In genomic region chr11:75214843-75215242, GRCh38 we compare ENCODE assay signal across 20 cellular contexts. TPM values are rescaled to one million over a fixed set of nuclear protein-coding genes. Genes with fewer than 3 reads are reported as not detected.
"Had no signal": no experiment of that assay in that cellular context is flagged by ENCODE, and none has a peak within 500 bp of the region (broad histone marks: within the 10 kb centered on the region; RNA-seq: fewer than 3 reads in every experiment).

No MANE protein-coding gene starts in this region.

- H3K27me3 ChIP-seq: ascending aorta had no signal

- H3K4me3 Mint-ChIP-seq: activated B cell treated with CpG ODN at 0.5 μM for 24 hours; activated CD4-positive, alpha-beta memory T cell treated with anti-CD3 and anti-CD28 coated beads for 36 hours; activated CD4-positive, alpha-beta T cell treated with anti-CD3 and anti-CD28 coated beads, Interleukin-2, amount 10 ng/mL, durations not matched to agents 24 days and 14 days; activated CD8-positive, alpha-beta T cell treated with anti-CD3 and anti-CD28 coated beads for 36 hours; activated naive CD4-positive, alpha-beta T cell treated with anti-CD3 and anti-CD28 coated beads, Interleukin-2, amount 10 ng/mL, durations not matched to agents 7 days and 5 days; activated naive CD4-positive, alpha-beta T cell treated with anti-CD3 and anti-CD28 coated beads, Interleukin-2, amount 50 U/mL, for 24 hours; activated naive CD8-positive, alpha-beta T cell; activated naive CD8-positive, alpha-beta T cell treated with anti-CD3 and anti-CD28 coated beads, Interleukin-2, amount 10 ng/mL, durations not matched to agents 7 days and 5 days; activated naive CD8-positive, alpha-beta T cell treated with anti-CD3 and anti-CD28 coated beads, Interleukin-2, amount 50 U/mL, for 24 hours; activated T-cell treated with anti-CD3 and anti-CD28 coated beads, Interleukin-2, amount 50 U/mL, for 4 hours; activated T-cell treated with anti-CD3 and anti-CD28 coated beads, Interleukin-2, amount 50 U/mL, for 72 hours; activated T-helper 1 cell treated with anti-CD3 and anti-CD28 coated beads, Interleukin-12 subunit alpha, Interleukin-12 subunit beta, Interleukin-2, Interleukin-4 antibody, amounts not matched to agents 30 ng/mL and 10 ng/mL and 1 ng/mL, durations not matched to agents 14 hours and 24 hours and 36 hours; activated T-helper 17 cell treated with anti-CD3 and anti-CD28 coated beads, Interleukin-2, amount 50 U/mL, for 72 hours; T-helper 1 cell treated with Interleukin-12 subunit alpha and Interleukin-12 subunit beta and Interleukin-4 antibody, amounts not matched to agents 30 μg/mL and 1 μg/mL, for 36 hours; T-helper 2 cell treated with Interferon-gamma antibody and Interleukin-4, amounts not matched to agents 5 μg/mL and 100 μg/mL, for 36 hours had no signal

- H3K4me1 Mint-ChIP-seq: activated B cell treated with CpG ODN at 0.5 μM for 24 hours; activated naive CD4-positive, alpha-beta T cell treated with anti-CD3 and anti-CD28 coated beads, Interleukin-2, amount 10 ng/mL, durations not matched to agents 7 days and 5 days; activated naive CD4-positive, alpha-beta T cell treated with anti-CD3 and anti-CD28 coated beads, Interleukin-2, amount 50 U/mL, for 24 hours; activated naive CD8-positive, alpha-beta T cell treated with anti-CD3 and anti-CD28 coated beads, Interleukin-2, amount 50 U/mL, for 24 hours; activated T-helper 17 cell treated with anti-CD3 and anti-CD28 coated beads, Interleukin-2, amount 50 U/mL, for 72 hours; brain had no signal

- H3K9me3 ChIP-seq: ascending aorta had no signal

- H3K27ac ChIP-seq: ascending aorta, WERI-Rb-1 had no signal

- H3K27ac Mint-ChIP-seq: activated B cell treated with CpG ODN at 0.5 μM for 24 hours; activated CD4-positive, alpha-beta memory T cell treated with anti-CD3 and anti-CD28 coated beads for 36 hours; activated CD4-positive, alpha-beta T cell treated with anti-CD3 and anti-CD28 coated beads, Interleukin-2, amount 10 ng/mL, durations not matched to agents 24 days and 14 days; activated CD8-positive, alpha-beta T cell treated with anti-CD3 and anti-CD28 coated beads for 36 hours; activated naive CD4-positive, alpha-beta T cell treated with anti-CD3 and anti-CD28 coated beads, Interleukin-2, amount 10 ng/mL, durations not matched to agents 7 days and 5 days; activated naive CD8-positive, alpha-beta T cell; activated naive CD8-positive, alpha-beta T cell treated with anti-CD3 and anti-CD28 coated beads, Interleukin-2, amount 10 ng/mL, durations not matched to agents 7 days and 5 days; activated naive CD8-positive, alpha-beta T cell treated with anti-CD3 and anti-CD28 coated beads, Interleukin-2, amount 50 U/mL, for 24 hours; activated T-cell treated with anti-CD3 and anti-CD28 coated beads, Interleukin-2, amount 50 U/mL, for 72 hours; activated T-helper 1 cell treated with anti-CD3 and anti-CD28 coated beads, Interleukin-12 subunit alpha, Interleukin-12 subunit beta, Interleukin-2, Interleukin-4 antibody, amounts not matched to agents 30 ng/mL and 10 ng/mL and 1 ng/mL, durations not matched to agents 14 hours and 24 hours and 36 hours; activated T-helper 17 cell treated with anti-CD3 and anti-CD28 coated beads, Interleukin-2, amount 50 U/mL, for 72 hours; T-helper 1 cell treated with Interleukin-12 subunit alpha and Interleukin-12 subunit beta and Interleukin-4 antibody, amounts not matched to agents 30 μg/mL and 1 μg/mL, for 36 hours; T-helper 2 cell treated with Interferon-gamma antibody and Interleukin-4, amounts not matched to agents 5 μg/mL and 100 μg/mL, for 36 hours had no signal

- H3K4me1 ChIP-seq: ascending aorta had no signal

- DNase-seq: activated gamma-delta T cell had no signal

- H3K36me3 ChIP-seq: ascending aorta, WERI-Rb-1 had no signal

- H3K4me3 ChIP-seq: ascending aorta had no signal

- H3K36me3 Mint-ChIP-seq: activated CD4-positive, alpha-beta memory T cell treated with anti-CD3 and anti-CD28 coated beads for 36 hours; activated naive CD4-positive, alpha-beta T cell treated with anti-CD3 and anti-CD28 coated beads, Interleukin-2, amount 10 ng/mL, durations not matched to agents 7 days and 5 days; activated naive CD4-positive, alpha-beta T cell treated with anti-CD3 and anti-CD28 coated beads, Interleukin-2, amount 50 U/mL, for 24 hours; activated naive CD8-positive, alpha-beta T cell; activated naive CD8-positive, alpha-beta T cell treated with anti-CD3 and anti-CD28 coated beads, Interleukin-2, amount 10 ng/mL, durations not matched to agents 7 days and 5 days; brain had no signal

- H3K9me3 Mint-ChIP-seq: activated B cell treated with CpG ODN at 0.5 μM for 24 hours; activated CD4-positive, alpha-beta memory T cell treated with anti-CD3 and anti-CD28 coated beads for 36 hours; activated CD4-positive, alpha-beta T cell treated with anti-CD3 and anti-CD28 coated beads, Interleukin-2, amount 10 ng/mL, durations not matched to agents 24 days and 14 days; activated CD8-positive, alpha-beta T cell treated with anti-CD3 and anti-CD28 coated beads for 36 hours; activated naive CD4-positive, alpha-beta T cell treated with anti-CD3 and anti-CD28 coated beads, Interleukin-2, amount 10 ng/mL, durations not matched to agents 7 days and 5 days; activated naive CD4-positive, alpha-beta T cell treated with anti-CD3 and anti-CD28 coated beads, Interleukin-2, amount 50 U/mL, for 24 hours; activated naive CD8-positive, alpha-beta T cell treated with anti-CD3 and anti-CD28 coated beads, Interleukin-2, amount 10 ng/mL, durations not matched to agents 7 days and 5 days; activated T-cell treated with anti-CD3 and anti-CD28 coated beads, Interleukin-2, amount 50 U/mL, for 4 hours; activated T-cell treated with anti-CD3 and anti-CD28 coated beads, Interleukin-2, amount 50 U/mL, for 72 hours; activated T-helper 1 cell treated with anti-CD3 and anti-CD28 coated beads, Interleukin-12 subunit alpha, Interleukin-12 subunit beta, Interleukin-2, Interleukin-4 antibody, amounts not matched to agents 30 ng/mL and 10 ng/mL and 1 ng/mL, durations not matched to agents 14 hours and 24 hours and 36 hours; activated T-helper 17 cell treated with anti-CD3 and anti-CD28 coated beads, Interleukin-2, amount 50 U/mL, for 72 hours; T-helper 1 cell treated with Interleukin-12 subunit alpha and Interleukin-12 subunit beta and Interleukin-4 antibody, amounts not matched to agents 30 μg/mL and 1 μg/mL, for 36 hours; T-helper 2 cell treated with Interferon-gamma antibody and Interleukin-4, amounts not matched to agents 5 μg/mL and 100 μg/mL, for 36 hours had no signal

- FAIRE-seq: TTC549 had no signal

RNA-seq across cellular contexts. Expression of gene TPBGL, which starts 25.7 kb away (rescaled TPM):
- total RNA-seq: activated B cell treated with CpG ODN at 0.5 μM for 24 hours, ascending aorta had no signal
